Comparison of ENCODE assay signal across 25 cellular contexts in genomic region chrX:27350476-27350875, GRCh38.
"Had no signal": no experiment of that assay in that cellular context is flagged by ENCODE, and none has a peak within 500 bp of the region (broad histone marks: within the 10 kb centered on the region; RNA-seq: fewer than 3 reads in every experiment).

No MANE protein-coding gene starts in this region.

- H3K36me3 ChIP-seq: esophagus squamous epithelium, lower lobe of right lung, neural progenitor cell, prostate gland, sigmoid colon, thoracic aorta, tibial nerve, upper lobe of left lung had no signal

- DNase-seq: cerebellar nuclear complex; cortex of kidney; effector CD8-positive, alpha-beta T cell; endodermal cell; erythroblast; esophagus squamous epithelium; foreskin melanocyte; hypothalamus; immature natural killer cell; islet precursor cell; kidney glomerular epithelial cell; left colon; left ventricle myocardium superior; lower lobe of right lung; midbrain; naive thymus-derived CD4-positive, alpha-beta T cell; right cardiac atrium; sigmoid colon; stimulated activated CD4-positive, alpha-beta T cell treated with anti-CD3 and anti-CD28 coated beads, Interleukin-4, amount 100 ng/mL, for 4 hours; upper lobe of left lung had no signal

- ATAC-seq: left colon; left ventricle myocardium superior; lower lobe of right lung; naive thymus-derived CD4-positive, alpha-beta T cell; right cardiac atrium; stimulated activated memory B cell treated with anti-CD40 and anti-IgM and Interleukin-4, amounts not matched to agents 10 μg/mL and 1 μg/mL and 100 μg/mL, for 72 hours had no signal

- H3K9ac ChIP-seq: neural progenitor cell had no signal

- H2AFZ ChIP-seq: neural progenitor cell had no signal

- H3K4me2 ChIP-seq: neural progenitor cell had no signal

- H3K9me3 ChIP-seq: esophagus squamous epithelium, lower lobe of right lung, prostate gland, sigmoid colon, thoracic aorta, tibial nerve, upper lobe of left lung had no signal

- H3K4me3 ChIP-seq: esophagus squamous epithelium, lower lobe of right lung, neural progenitor cell, prostate gland, sigmoid colon, thoracic aorta, tibial nerve, upper lobe of left lung had no signal

- H3K4me1 ChIP-seq: esophagus squamous epithelium, lower lobe of right lung, neural progenitor cell, prostate gland, sigmoid colon, tibial nerve, upper lobe of left lung had no signal

- H3K27ac ChIP-seq: esophagus squamous epithelium, lower lobe of right lung, neural progenitor cell, prostate gland, sigmoid colon, thoracic aorta, tibial nerve, upper lobe of left lung had no signal

- H3K27me3 ChIP-seq: esophagus squamous epithelium, neural progenitor cell, sigmoid colon, tibial nerve, upper lobe of left lung had no signal
